ENCODE assay signal across 38 cellular contexts in the genomic region with DNA sequence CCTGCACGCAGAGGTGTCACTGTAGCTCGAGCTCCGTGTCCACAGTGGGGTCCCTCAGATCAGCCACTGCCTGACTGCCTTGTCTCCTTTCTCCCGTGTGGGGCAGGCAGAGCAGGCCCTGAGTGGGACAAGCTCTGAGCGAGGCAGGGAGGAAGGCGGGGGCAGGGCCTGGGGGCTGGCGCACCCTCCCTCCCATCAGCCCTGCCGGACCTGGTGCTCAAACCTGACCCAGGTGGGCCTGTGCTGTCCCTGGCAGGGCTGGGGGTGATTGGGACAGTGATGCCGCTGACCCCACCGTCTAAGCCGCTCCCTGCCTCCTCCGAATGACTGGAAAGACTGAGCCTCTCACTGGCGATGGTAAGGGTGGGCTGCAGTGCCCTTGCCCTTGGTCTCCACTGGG.
"Had no signal": no experiment of that assay in that cellular context is flagged by ENCODE, and none has a peak within 500 bp of the region (broad histone marks: within the 10 kb centered on the region; RNA-seq: fewer than 3 reads in every experiment).

No MANE protein-coding gene starts in this region.

- H3K9me3 ChIP-seq: adrenal gland had no signal

- H3K36me3 Mint-ChIP-seq: activated naive CD4-positive, alpha-beta T cell treated with anti-CD3 and anti-CD28 coated beads, Interleukin-2, amount 10 ng/mL, durations not matched to agents 7 days and 5 days; activated naive CD4-positive, alpha-beta T cell treated with anti-CD3 and anti-CD28 coated beads, Interleukin-2, amount 50 U/mL, for 24 hours; activated naive CD4-positive, alpha-beta T cell treated with anti-CD3 and anti-CD28 coated beads, Interleukin-2, amount 50 U/mL, for 72 hours; activated naive CD8-positive, alpha-beta T cell; activated naive CD8-positive, alpha-beta T cell treated with anti-CD3 and anti-CD28 coated beads for 36 hours; activated naive CD8-positive, alpha-beta T cell treated with anti-CD3 and anti-CD28 coated beads, Interleukin-2, amount 10 ng/mL, durations not matched to agents 7 days and 5 days; brain had no signal

- H3K4me3 Mint-ChIP-seq: activated naive CD4-positive, alpha-beta T cell treated with anti-CD3 and anti-CD28 coated beads for 36 hours; activated naive CD4-positive, alpha-beta T cell treated with anti-CD3 and anti-CD28 coated beads, Interleukin-2, amount 10 ng/mL, durations not matched to agents 7 days and 5 days; activated naive CD4-positive, alpha-beta T cell treated with anti-CD3 and anti-CD28 coated beads, Interleukin-2, amount 50 U/mL, for 24 hours; activated naive CD8-positive, alpha-beta T cell; activated naive CD8-positive, alpha-beta T cell treated with anti-CD3 and anti-CD28 coated beads for 36 hours; activated naive CD8-positive, alpha-beta T cell treated with anti-CD3 and anti-CD28 coated beads, Interleukin-2, amount 10 ng/mL, durations not matched to agents 7 days and 5 days; activated naive CD8-positive, alpha-beta T cell treated with anti-CD3 and anti-CD28 coated beads, Interleukin-2, amount 50 U/mL, for 24 hours; activated T-cell treated with anti-CD3 and anti-CD28 coated beads, Interleukin-2, amount 50 U/mL, for 24 hours; activated T-cell treated with anti-CD3 and anti-CD28 coated beads, Interleukin-2, amount 50 U/mL, for 4 hours; activated T-cell treated with anti-CD3 and anti-CD28 coated beads, Interleukin-2, amount 50 U/mL, for 72 hours; activated T-helper 1 cell treated with anti-CD3 and anti-CD28 coated beads, Interleukin-12 subunit alpha, Interleukin-12 subunit beta, Interleukin-2, Interleukin-4 antibody, amounts not matched to agents 30 ng/mL and 10 ng/mL and 1 ng/mL, durations not matched to agents 14 hours and 24 hours and 36 hours; activated T-helper 17 cell treated with anti-CD3 and anti-CD28 coated beads, Interleukin-2, amount 50 U/mL, for 72 hours; brain; central memory CD8-positive, alpha-beta T cell had no signal

- H3K4me3 ChIP-seq: adrenal gland, ascending aorta, body of pancreas, breast epithelium, cardiac muscle cell had no signal

- H3K4me1 Mint-ChIP-seq: activated naive CD4-positive, alpha-beta T cell treated with anti-CD3 and anti-CD28 coated beads, Interleukin-2, amount 10 ng/mL, durations not matched to agents 7 days and 5 days; activated naive CD4-positive, alpha-beta T cell treated with anti-CD3 and anti-CD28 coated beads, Interleukin-2, amount 50 U/mL, for 24 hours; activated naive CD8-positive, alpha-beta T cell treated with anti-CD3 and anti-CD28 coated beads for 36 hours; activated naive CD8-positive, alpha-beta T cell treated with anti-CD3 and anti-CD28 coated beads, Interleukin-2, amount 10 ng/mL, durations not matched to agents 7 days and 5 days; activated naive CD8-positive, alpha-beta T cell treated with anti-CD3 and anti-CD28 coated beads, Interleukin-2, amount 50 U/mL, for 24 hours; activated T-helper 17 cell treated with anti-CD3 and anti-CD28 coated beads, Interleukin-2, amount 50 U/mL, for 72 hours; brain; central memory CD8-positive, alpha-beta T cell had no signal

- H3K9me3 Mint-ChIP-seq: activated naive CD4-positive, alpha-beta T cell treated with anti-CD3 and anti-CD28 coated beads, Interleukin-2, amount 50 U/mL, for 24 hours; activated naive CD4-positive, alpha-beta T cell treated with anti-CD3 and anti-CD28 coated beads, Interleukin-2, amount 50 U/mL, for 72 hours; activated naive CD8-positive, alpha-beta T cell treated with anti-CD3 and anti-CD28 coated beads, Interleukin-2, amount 50 U/mL, for 24 hours; activated T-cell treated with anti-CD3 and anti-CD28 coated beads, Interleukin-2, amount 50 U/mL, for 4 hours; activated T-helper 17 cell treated with anti-CD3 and anti-CD28 coated beads, Interleukin-2, amount 50 U/mL, for 72 hours; activated T-helper 2 cell treated with anti-CD3 and anti-CD28 coated beads, Interferon-gamma antibody, Interleukin-2, Interleukin-4, amounts not matched to agents 10 μg/mL and 5 μg/mL and 100 μg/mL, durations not matched to agents 14 hours and 24 hours and 36 hours; central memory CD8-positive, alpha-beta T cell had no signal

- H3K27ac ChIP-seq: adrenal gland, ascending aorta, body of pancreas, brain microvascular endothelial cell, breast epithelium, cardiac muscle cell had no signal

- H3K36me3 ChIP-seq: adrenal gland, ascending aorta, brain microvascular endothelial cell, breast epithelium, cardiac muscle cell had no signal

- ATAC-seq: activated naive CD4-positive, alpha-beta T cell treated with anti-CD3 and anti-CD28 coated beads, Interleukin-2, amount 50 U/mL, for 72 hours; activated naive CD8-positive, alpha-beta T cell treated with anti-CD3 and anti-CD28 coated beads, Interleukin-2, amount 50 U/mL, for 24 hours; activated T-cell treated with anti-CD3 and anti-CD28 coated beads, Interleukin-2, amount 50 U/mL, for 4 hours; activated T-cell treated with anti-CD3 and anti-CD28 coated beads, Interleukin-2, amount 50 U/mL, for 72 hours; activated T-helper 17 cell treated with anti-CD3 and anti-CD28 coated beads, Interleukin-2, amount 50 U/mL, for 72 hours; body of pancreas had no signal

- H3K4me1 ChIP-seq: adrenal gland, ascending aorta, body of pancreas, breast epithelium had no signal

- H3K27ac Mint-ChIP-seq: activated naive CD4-positive, alpha-beta T cell treated with anti-CD3 and anti-CD28 coated beads for 36 hours; activated naive CD4-positive, alpha-beta T cell treated with anti-CD3 and anti-CD28 coated beads, Interleukin-2, amount 10 ng/mL, durations not matched to agents 7 days and 5 days; activated naive CD4-positive, alpha-beta T cell treated with anti-CD3 and anti-CD28 coated beads, Interleukin-2, amount 50 U/mL, for 24 hours; activated naive CD4-positive, alpha-beta T cell treated with anti-CD3 and anti-CD28 coated beads, Interleukin-2, amount 50 U/mL, for 72 hours; activated naive CD8-positive, alpha-beta T cell; activated naive CD8-positive, alpha-beta T cell treated with anti-CD3 and anti-CD28 coated beads for 36 hours; activated naive CD8-positive, alpha-beta T cell treated with anti-CD3 and anti-CD28 coated beads, Interleukin-2, amount 10 ng/mL, durations not matched to agents 7 days and 5 days; activated naive CD8-positive, alpha-beta T cell treated with anti-CD3 and anti-CD28 coated beads, Interleukin-2, amount 50 U/mL, for 24 hours; activated T-cell treated with anti-CD3 and anti-CD28 coated beads, Interleukin-2, amount 50 U/mL, for 24 hours; activated T-cell treated with anti-CD3 and anti-CD28 coated beads, Interleukin-2, amount 50 U/mL, for 72 hours; activated T-helper 1 cell treated with anti-CD3 and anti-CD28 coated beads, Interleukin-12 subunit alpha, Interleukin-12 subunit beta, Interleukin-2, Interleukin-4 antibody, amounts not matched to agents 30 ng/mL and 10 ng/mL and 1 ng/mL, durations not matched to agents 14 hours and 24 hours and 36 hours; activated T-helper 17 cell treated with anti-CD3 and anti-CD28 coated beads, Interleukin-2, amount 50 U/mL, for 72 hours; activated T-helper 2 cell treated with anti-CD3 and anti-CD28 coated beads, Interferon-gamma antibody, Interleukin-2, Interleukin-4, amounts not matched to agents 10 μg/mL and 5 μg/mL and 100 μg/mL, durations not matched to agents 14 hours and 24 hours and 36 hours; brain had no signal

- H3K27me3 Mint-ChIP-seq: activated naive CD4-positive, alpha-beta T cell treated with anti-CD3 and anti-CD28 coated beads, Interleukin-2, amount 10 ng/mL, durations not matched to agents 7 days and 5 days; activated naive CD8-positive, alpha-beta T cell; activated naive CD8-positive, alpha-beta T cell treated with anti-CD3 and anti-CD28 coated beads, Interleukin-2, amount 10 ng/mL, durations not matched to agents 7 days and 5 days; activated naive CD8-positive, alpha-beta T cell treated with anti-CD3 and anti-CD28 coated beads, Interleukin-2, amount 50 U/mL, for 24 hours; activated T-cell treated with anti-CD3 and anti-CD28 coated beads, Interleukin-2, amount 50 U/mL, for 24 hours; activated T-helper 17 cell treated with anti-CD3 and anti-CD28 coated beads, Interleukin-2, amount 50 U/mL, for 72 hours; brain had no signal

- H3K27me3 ChIP-seq: adrenal gland, ascending aorta, body of pancreas, brain microvascular endothelial cell, cardiac muscle cell had no signal

- DNase-seq: activated effector memory CD4-positive, alpha-beta T cell treated with anti-CD3 and anti-CD28 coated beads, Interleukin-2, amount 50 U/mL, for 16 hours; activated effector memory CD4-positive, alpha-beta T cell treated with Interleukin-2 at 50 U/mL for 16 hours; activated gamma-delta T cell; activated gamma-delta T cell treated with Interleukin-2 at 50 U/mL for 16 hours; activated naive CD4-positive, alpha-beta T cell; activated naive CD4-positive, alpha-beta T cell treated with anti-CD3 and anti-CD28 coated beads for 36 hours; activated naive CD4-positive, alpha-beta T cell treated with anti-CD3 and anti-CD28 coated beads, Interleukin-2, amount 10 ng/mL, durations not matched to agents 7 days and 5 days; activated naive CD4-positive, alpha-beta T cell treated with anti-CD3 and anti-CD28 coated beads, Interleukin-2, amount 50 U/mL, for 16 hours; activated naive CD4-positive, alpha-beta T cell treated with Interleukin-2 at 50 U/mL for 16 hours; activated naive CD8-positive, alpha-beta T cell treated with anti-CD3 and anti-CD28 coated beads for 36 hours; activated naive CD8-positive, alpha-beta T cell treated with anti-CD3 and anti-CD28 coated beads, Interleukin-2, amount 10 ng/mL, durations not matched to agents 7 days and 5 days; activated naive CD8-positive, alpha-beta T cell treated with anti-CD3 and anti-CD28 coated beads, Interleukin-2, amount 50 U/mL, for 24 hours; activated T-cell treated with anti-CD3 and anti-CD28 coated beads, Interleukin-2, amount 50 U/mL, for 1 hour; activated T-cell treated with anti-CD3 and anti-CD28 coated beads, Interleukin-2, amount 50 U/mL, for 24 hours; activated T-cell treated with anti-CD3 and anti-CD28 coated beads, Interleukin-2, amount 50 U/mL, for 4 hours; activated T-cell treated with anti-CD3 and anti-CD28 coated beads, Interleukin-2, amount 50 U/mL, for 48 hours; activated T-cell treated with anti-CD3 and anti-CD28 coated beads, Interleukin-2, amount 50 U/mL, for 72 hours; adrenal gland; amniotic stem cell; amygdala; anterior cingulate cortex; aorta; body of pancreas; brain microvascular endothelial cell; caudate nucleus; central memory CD4-positive, alpha-beta T cell; cerebellar nuclear complex had no signal
